In the genomic region with DNA sequence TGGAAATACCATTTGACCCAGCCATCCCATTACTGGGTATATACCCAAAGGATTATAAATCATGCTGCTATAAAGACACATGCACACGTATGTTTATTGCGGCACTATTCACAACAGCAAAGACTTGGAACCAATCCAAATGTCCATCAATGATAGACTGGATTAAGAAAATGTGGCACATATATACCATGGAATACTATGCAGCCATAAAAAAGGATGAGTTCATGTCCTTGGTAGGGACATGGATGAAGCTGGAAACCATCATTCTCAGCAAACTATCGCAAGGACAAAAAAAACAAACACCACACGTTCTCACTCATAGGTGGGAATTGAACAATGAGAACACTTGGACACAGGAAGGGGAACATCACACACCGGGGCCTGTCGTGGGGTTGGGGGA, we compare ENCODE assay signal across 3 cellular contexts. TPM values are rescaled to one million over a fixed set of nuclear protein-coding genes. Genes with fewer than 3 reads are reported as not detected.
"Had no signal": no experiment of that assay in that cellular context is flagged by ENCODE, and none has a peak within 500 bp of the region (broad histone marks: within the 10 kb centered on the region; RNA-seq: fewer than 3 reads in every experiment).

No MANE protein-coding gene starts in this region.

RNA-seq across cellular contexts. Expression of a gene that starts 9.0 kb away (rescaled TPM):
- total RNA-seq: hepatocyte, left ventricle myocardium superior had no signal
- polyA plus RNA-seq: mammary epithelial cell had no signal
